Comparison of ENCODE assay signal across 12 cellular contexts in the genomic region with DNA sequence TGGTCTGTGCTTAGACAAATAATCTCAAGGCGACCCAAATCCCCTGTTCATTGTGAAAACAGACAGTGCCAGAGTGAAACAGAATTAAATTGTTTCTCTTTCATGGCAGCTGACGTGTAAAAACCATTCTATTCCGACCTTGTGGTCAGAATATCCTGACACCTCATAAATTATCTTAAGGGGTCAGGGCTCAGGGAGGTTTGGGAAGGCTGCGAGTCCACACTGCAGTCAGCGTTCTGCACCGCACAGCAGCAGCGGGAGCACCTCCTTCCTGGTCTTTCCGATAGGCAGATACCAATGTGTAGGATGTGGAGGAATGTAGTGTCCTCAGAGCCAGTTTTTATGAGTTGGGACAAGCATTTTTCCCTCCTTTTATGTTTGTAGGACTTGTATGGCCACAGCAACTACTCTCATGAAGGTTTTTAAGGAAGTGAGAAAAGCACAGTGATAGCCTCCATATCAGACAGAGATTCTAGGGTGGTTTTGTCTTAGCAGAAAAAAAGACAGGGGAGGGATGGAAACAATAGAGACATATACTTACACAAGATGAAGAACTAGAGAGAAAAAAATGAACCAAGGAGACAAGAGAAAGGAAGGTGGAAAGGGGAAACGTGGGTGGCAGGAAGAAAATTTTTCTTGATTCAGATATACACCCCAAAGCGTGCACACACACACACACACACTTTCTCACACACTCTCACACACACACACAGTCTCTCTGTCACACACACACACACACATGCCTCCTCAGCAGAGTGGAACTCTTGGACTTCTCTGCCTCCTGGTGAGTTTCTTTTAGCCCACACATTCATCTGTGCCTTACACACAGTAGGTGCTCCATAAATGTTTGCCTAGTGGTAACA.
DNase-seq lines count a peak whose midpoint lies in the region; ATAC-seq, FAIRE-seq and TF ChIP-seq lines count a peak whose summit lies in the region.
"Had no signal": no experiment of that assay in that cellular context is flagged by ENCODE, and none has a peak within 500 bp of the region (broad histone marks: within the 10 kb centered on the region; RNA-seq: fewer than 3 reads in every experiment).

No MANE protein-coding gene starts in this region.

- H3K4me2 ChIP-seq in H1 (ENCODE audit: insufficient read depth in 1 of 2, low read depth in 2 of 2, low read length in 2 of 2): no peak overlapping the region
- H3K4me2 ChIP-seq in PC-9: no peak overlapping the region

- H3K23me2 ChIP-seq in H1 (ENCODE audit: low read depth, low read length): no peaks in the 10 kb centered on the region

- TF ChIP-seq RAD21 in H1 (IDR thresholded peaks at IDR 0.05 in 1 of 2, conservative IDR thresholded peaks at IDR 0.05 in 1 of 2; ENCODE audit: low read depth in 2 of 2, low read length in 2 of 2): no peak

- H3K4me1 ChIP-seq in H1 (replicated peaks in 1 of 4; ENCODE audit: control insufficient read depth in 3 of 4, insufficient read depth in 4 of 4, low read length in 3 of 4) (no peaks in the 10 kb centered on the region; a peak in 1 of 7 replicates), PC-9 (replicated peaks; ENCODE audit: insufficient read depth) (no peaks in the 10 kb centered on the region)
- H3K4me1 ChIP-seq: transverse colon had no signal

- POLR2A ChIA-PET in activated CD4-positive, alpha-beta T cell treated with anti-CD3 and anti-CD28 coated beads for 36 hours (lab: Charles Lee): no interaction called here
- POLR2A ChIA-PET in H1 (lab: Charles Lee; ENCODE audit: partially characterized antibody): no interaction called here
- POLR2A ChIA-PET in activated CD4-positive, alpha-beta T cell treated with anti-CD3 and anti-CD28 coated beads, Interleukin-2, amount 10 ng/mL, durations not matched to agents 7 days and 5 days (lab: Charles Lee): no interaction called here
- POLR2A ChIA-PET in PC-9 (lab: Charles Lee; ENCODE audit: unreplicated experiment): no interaction called here

- H3K36me3 ChIP-seq in H1 (ENCODE audit: control insufficient read depth in 2 of 4, insufficient read depth in 4 of 4, low read length in 3 of 4) (no peaks in the 10 kb centered on the region), PC-9 (ENCODE audit: low read depth) (no peaks in the 10 kb centered on the region)
- H3K36me3 ChIP-seq: MG63, transverse colon had no signal

- 0 out of 2 replicates have a peak overlapping the region, but pooled peaks have one; percentile 49 for H2BK15ac ChIP-seq in H1 (ENCODE audit: low read length)

- H3K79me2 ChIP-seq in H1 (ENCODE audit: control insufficient read depth in 1 of 2, insufficient read depth in 2 of 2, low read length in 2 of 2) (no peaks in the 10 kb centered on the region), PC-9 (ENCODE audit: low read depth) (no peaks in the 10 kb centered on the region)

- no peak overlapping the region for H2BK20ac ChIP-seq in H1 (ENCODE audit: low read length)

- H3K27ac Mint-ChIP-seq in activated CD4-positive, alpha-beta T cell treated with anti-CD3 and anti-CD28 coated beads for 36 hours: no peak overlapping the region
- H3K27ac Mint-ChIP-seq in type B pancreatic cell: peak overlapping the region; percentile 37
- no peak overlapping the region for H3K27ac Mint-ChIP-seq in activated CD4-positive, alpha-beta T cell treated with anti-CD3 and anti-CD28 coated beads, Interleukin-2, amount 10 ng/mL, durations not matched to agents 7 days and 5 days
- H3K27ac Mint-ChIP-seq: activated B cell treated with CpG ODN at 0.5 μM for 24 hours had no signal

- H3K4me1 Mint-ChIP-seq in activated CD4-positive, alpha-beta T cell treated with anti-CD3 and anti-CD28 coated beads for 36 hours: peaks cover 7% of the 10 kb centered on the region
- peaks cover 21% of the 10 kb centered on the region for H3K4me1 Mint-ChIP-seq in type B pancreatic cell (ENCODE audit: unreplicated experiment)
- H3K4me1 Mint-ChIP-seq in activated CD4-positive, alpha-beta T cell treated with anti-CD3 and anti-CD28 coated beads, Interleukin-2, amount 10 ng/mL, durations not matched to agents 7 days and 5 days: no peaks in the 10 kb centered on the region
- H3K4me1 Mint-ChIP-seq: activated B cell treated with CpG ODN at 0.5 μM for 24 hours had no signal

- no peak overlapping the region for H3K4ac ChIP-seq in H1 (replicated peaks; ENCODE audit: insufficient read length, low read depth, low read length)

- H2AFZ ChIP-seq in H1 (ENCODE audit: low read length) (no peak overlapping the region), PC-9 (no peak overlapping the region)

- no peak overlapping the region for H2BK5ac ChIP-seq in H1 (ENCODE audit: low read depth, low read length)

- no peak overlapping the region for H4K91ac ChIP-seq in H1 (replicated peaks; ENCODE audit: insufficient read length, low read length)

- H4K8ac ChIP-seq in H1 (ENCODE audit: extremely low read depth, insufficient read depth, low read length): no peak overlapping the region

- no peak overlapping the region for H3K56ac ChIP-seq in H1 (replicated peaks; ENCODE audit: insufficient read length, low read depth, low read length)

- H3K36me3 Mint-ChIP-seq in activated CD4-positive, alpha-beta T cell treated with anti-CD3 and anti-CD28 coated beads for 36 hours (ENCODE audit: low read depth): no peaks in the 10 kb centered on the region
- no peaks in the 10 kb centered on the region for H3K36me3 Mint-ChIP-seq in type B pancreatic cell
- H3K36me3 Mint-ChIP-seq in activated CD4-positive, alpha-beta T cell treated with anti-CD3 and anti-CD28 coated beads, Interleukin-2, amount 10 ng/mL, durations not matched to agents 7 days and 5 days (ENCODE audit: low read depth): no peaks in the 10 kb centered on the region

- TF ChIP-seq CTCF in H1 (IDR thresholded peaks at IDR 0.05; ENCODE audit: control extremely low read depth in 1 of 3, insufficient read depth in 1 of 3, low read depth in 1 of 3, low read length in 3 of 3) (no peak), type B pancreatic cell (conservative IDR thresholded peaks at IDR 0.05) (no peak), PC-9 (conservative IDR thresholded peaks at IDR 0.05) (no peak)

- no peak for TF ChIP-seq POLR2A in H1 (IDR thresholded peaks at IDR 0.05; ENCODE audit: control extremely low read depth in 1 of 2, low read depth in 2 of 2, low read length in 2 of 2)

- CTCF ChIA-PET in activated CD4-positive, alpha-beta T cell treated with anti-CD3 and anti-CD28 coated beads for 36 hours (lab: Charles Lee): interaction anchor here (0.7 kb wide), 1 partner anchor 111 kb away, joined by 3 read pairs; no protein-coding TSS in a partner anchor
- CTCF ChIA-PET in H1 (lab: Charles Lee; ENCODE audit: partially characterized antibody) (no interaction called here), PC-9 (lab: Charles Lee) (no interaction called here)
- CTCF ChIA-PET in activated CD4-positive, alpha-beta T cell treated with anti-CD3 and anti-CD28 coated beads, Interleukin-2, amount 10 ng/mL, durations not matched to agents 7 days and 5 days (lab: Charles Lee): no interaction called here

- H3K4me3 ChIP-seq in H1 (ENCODE audit: extremely low read depth in 1 of 4, insufficient read depth in 2 of 4, low read depth in 3 of 4, low read length in 4 of 4): no peak overlapping the region
- H3K4me3 ChIP-seq in PC-9: no peak overlapping the region
- H3K4me3 ChIP-seq: MG63, transverse colon had no signal

- no peak overlapping the region for H3K18ac ChIP-seq in H1 (ENCODE audit: extremely low read depth, low read length)

- FAIRE-seq in H1 (lab: Jason Lieb, UNC): no peak

- no peak overlapping the region for H2AK5ac ChIP-seq in H1 (ENCODE audit: low read depth, low read length)

- no peaks in the 10 kb centered on the region for H4K20me1 ChIP-seq in H1 (replicated peaks in 1 of 2; ENCODE audit: control insufficient read depth in 1 of 2, insufficient read depth in 2 of 2, low read length in 2 of 2)
- no peaks in the 10 kb centered on the region for H4K20me1 ChIP-seq in PC-9 (ENCODE audit: insufficient read depth)

- H3K9me2 ChIP-seq in PC-9 (ENCODE audit: insufficient read depth): peaks cover 5% of the 10 kb centered on the region; the same call in 1 of the 2 replicates

- 92% methylated on average over 10 of the region's 10 CpGs; no CpG with 5 or more reads in 1 of the 2 experiments for WGBS in H1 (ENCODE audit: extremely low coverage in 1 of 2, insufficient coverage in 1 of 2, insufficient read length in 1 of 2, insufficient replicate concordance in 2 of 2, low coverage in 1 of 2, low lambda C conversion rate in 2 of 2, missing lambda C conversion rate in 1 of 2), 2 experiments

- H3K27me3 Mint-ChIP-seq in activated CD4-positive, alpha-beta T cell treated with anti-CD3 and anti-CD28 coated beads for 36 hours: peaks cover 36% of the 10 kb centered on the region
- H3K27me3 Mint-ChIP-seq in type B pancreatic cell: peaks cover 3% of the 10 kb centered on the region
- peaks cover 21% of the 10 kb centered on the region for H3K27me3 Mint-ChIP-seq in activated CD4-positive, alpha-beta T cell treated with anti-CD3 and anti-CD28 coated beads, Interleukin-2, amount 10 ng/mL, durations not matched to agents 7 days and 5 days

- H3K14ac ChIP-seq in H1 (ENCODE audit: insufficient read length): no peak overlapping the region

- intact Hi-C loops in activated CD4-positive, alpha-beta T cell treated with anti-CD3 and anti-CD28 coated beads for 36 hours (cut with DNase I, micrococcal nuclease): no loop called here
- intact Hi-C loops in PC-9 (cut with micrococcal nuclease; ENCODE audit: unreplicated experiment): no loop called here

- H3F3A ChIP-seq in PC-9 (ENCODE audit: insufficient read depth, low read depth): no peaks in the 10 kb centered on the region

- no peak for DNase-seq in activated CD4-positive, alpha-beta T cell treated with anti-CD3 and anti-CD28 coated beads for 36 hours
- DNase-seq in activated CD4-positive, alpha-beta T cell treated with anti-CD3 and anti-CD28 coated beads, Interleukin-2, amount 50 U/mL, for 4 hours: no peak
- DNase-seq in H1 (ENCODE audit: low read depth in 1 of 2, low spot score in 2 of 2) (no peak), type B pancreatic cell (ENCODE audit: extremely low spot score, unreplicated experiment) (no peak), PC-9 (no peak), SHP77 treated with DMSO at 0.1 percent for 48 hours (lab: John Stamatoyannopoulos, UW) (no peak)
- no peak for DNase-seq in activated CD4-positive, alpha-beta T cell treated with anti-CD3 and anti-CD28 coated beads, Interleukin-2, amount 10 ng/mL, durations not matched to agents 7 days and 5 days
- DNase-seq: 8988T, activated B cell treated with CpG ODN at 0.5 μM for 24 hours, MG63, transverse colon had no signal

- BruUV-seq in PC-9 (replicated peaks; lab: Mats Ljungman, UMichigan): no TSS peak

- H3K9ac ChIP-seq in H1 (replicated peaks in 1 of 4; ENCODE audit: extremely low read depth in 1 of 4, low read depth in 3 of 4, low read length in 3 of 4): no peak overlapping the region

- H3K27ac ChIP-seq in H1 (ENCODE audit: low read depth, low read length): no peak overlapping the region
- H3K27ac ChIP-seq in PC-9: no peak overlapping the region
- H3K27ac ChIP-seq: transverse colon had no signal

- no peaks in the 10 kb centered on the region for H3K9me3 Mint-ChIP-seq in activated CD4-positive, alpha-beta T cell treated with anti-CD3 and anti-CD28 coated beads for 36 hours (ENCODE audit: low read depth)
- H3K9me3 Mint-ChIP-seq in type B pancreatic cell: peaks cover 9% of the 10 kb centered on the region
- H3K9me3 Mint-ChIP-seq in activated CD4-positive, alpha-beta T cell treated with anti-CD3 and anti-CD28 coated beads, Interleukin-2, amount 10 ng/mL, durations not matched to agents 7 days and 5 days: no peaks in the 10 kb centered on the region
- H3K9me3 Mint-ChIP-seq: activated B cell treated with CpG ODN at 0.5 μM for 24 hours had no signal

- ATAC-seq in activated CD4-positive, alpha-beta T cell treated with anti-CD3 and anti-CD28 coated beads for 36 hours: peak; percentile 6
- ATAC-seq in HG03066 (IDR thresholded peaks at IDR 0.05; ENCODE audit: low read depth, unreplicated experiment): peak; percentile 65

- no peak overlapping the region for H3K4me3 Mint-ChIP-seq in activated CD4-positive, alpha-beta T cell treated with anti-CD3 and anti-CD28 coated beads for 36 hours
- peak overlapping the region; percentile 7 for H3K4me3 Mint-ChIP-seq in type B pancreatic cell
- H3K4me3 Mint-ChIP-seq in activated CD4-positive, alpha-beta T cell treated with anti-CD3 and anti-CD28 coated beads, Interleukin-2, amount 10 ng/mL, durations not matched to agents 7 days and 5 days: no peak overlapping the region
- H3K4me3 Mint-ChIP-seq: activated B cell treated with CpG ODN at 0.5 μM for 24 hours had no signal

- no peak overlapping the region for H2BK120ac ChIP-seq in H1 (replicated peaks; ENCODE audit: low read depth, low read length)

- H3K23ac ChIP-seq in H1 (ENCODE audit: insufficient read length): no peak overlapping the region

- H3K27me3 ChIP-seq in H1 (replicated peaks in 1 of 4; ENCODE audit: control insufficient read depth in 3 of 4, extremely low read depth in 1 of 4, insufficient read depth in 3 of 4, low read length in 3 of 4) (peaks cover 0 to 1% (median 0%) of the 10 kb centered on the region in 4 experiments; a peak in 1 of 7 replicates), PC-9 (ENCODE audit: insufficient read depth, low read depth) (peaks cover 23% of the 10 kb centered on the region; the same call in 1 of the 2 replicates)
- H3K27me3 ChIP-seq: transverse colon had no signal

- H4K5ac ChIP-seq in H1 (ENCODE audit: insufficient read length, low read depth, low read length): no peak overlapping the region

- H3K79me1 ChIP-seq in H1 (ENCODE audit: low read depth, low read length): no peaks in the 10 kb centered on the region

- no peak overlapping the region for H2BK12ac ChIP-seq in H1 (ENCODE audit: low read depth, low read length)

- TF ChIP-seq EP300 in H1 (IDR thresholded peaks at IDR 0.05; ENCODE audit: borderline replicate concordance in 1 of 2, low read depth in 2 of 2, low read length in 2 of 2): no peak

- H3K9me3 ChIP-seq in H1 (ENCODE audit: insufficient read depth in 2 of 2, low read depth in 1 of 2, low read length in 1 of 2) (no peaks in the 10 kb centered on the region), PC-9 (ENCODE audit: insufficient read depth, low read depth) (no peaks in the 10 kb centered on the region)
- H3K9me3 ChIP-seq: MG63, transverse colon had no signal
